Comparison of ENCODE assay signal across 21 cellular contexts in the genomic region with DNA sequence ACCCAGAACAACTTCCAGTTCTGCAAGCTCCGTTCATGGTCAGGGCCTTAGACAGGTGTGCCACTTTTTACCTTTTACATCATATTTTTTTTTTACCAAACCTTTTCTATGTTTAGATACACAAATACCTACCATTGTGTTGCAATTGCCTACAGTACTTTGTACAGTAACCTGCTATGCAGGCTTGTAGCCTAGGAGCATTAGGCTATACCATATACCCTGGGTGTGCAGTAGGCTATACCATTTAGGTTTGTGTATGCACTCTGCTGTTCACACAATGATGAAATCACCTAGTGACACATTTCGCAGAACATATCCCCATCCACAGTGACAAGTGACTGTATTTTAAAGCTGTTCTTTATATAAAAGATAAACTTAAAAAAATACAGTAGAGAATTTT.
"Had no signal": no experiment of that assay in that cellular context is flagged by ENCODE, and none has a peak within 500 bp of the region (broad histone marks: within the 10 kb centered on the region; RNA-seq: fewer than 3 reads in every experiment).

No MANE protein-coding gene starts in this region.

- H3K4me3 ChIP-seq: pancreas, psoas muscle, thyroid gland had no signal

- H3K36me3 ChIP-seq: thyroid gland had no signal

- ATAC-seq: activated CD4-positive, alpha-beta T cell treated with anti-CD3 and anti-CD28 coated beads for 36 hours; psoas muscle; right cardiac atrium had no signal

- H3K4me1 ChIP-seq: thyroid gland had no signal

- H3K27me3 ChIP-seq: neutrophil, pancreas, thyroid gland had no signal

- DNase-seq: activated B cell treated with CpG ODN at 0.5 μM for 24 hours; activated CD4-positive, alpha-beta memory T cell treated with anti-CD3 and anti-CD28 coated beads for 36 hours; activated CD4-positive, alpha-beta T cell treated with anti-CD3 and anti-CD28 coated beads for 36 hours; activated effector memory CD4-positive, alpha-beta T cell treated with Interleukin-2 at 50 U/mL for 16 hours; activated naive CD4-positive, alpha-beta T cell treated with anti-CD3 and anti-CD28 coated beads, Interleukin-2, amount 10 ng/mL, durations not matched to agents 7 days and 5 days; activated T-cell treated with anti-CD3 and anti-CD28 coated beads, Interleukin-2, amount 50 U/mL, for 48 hours; amygdala; cerebellar nuclear complex; cortex of kidney; endodermal cell; foreskin fibroblast; immature natural killer cell; kidney glomerular epithelial cell; pancreas; psoas muscle; right cardiac atrium; stimulated activated CD4-positive, alpha-beta T cell treated with anti-CD3 and anti-CD28 coated beads, Interleukin-1b, Interleukin-23, amount 100 ng/mL, for 48 hours; substantia nigra; T-helper 9 cell; thyroid gland had no signal

- FAIRE-seq: pancreas had no signal

- H3K9me3 ChIP-seq: neutrophil, pancreas, psoas muscle, thyroid gland had no signal
